In genomic region chr1:156811171-156811570, GRCh38 we compare ENCODE assay signal across 21 cellular contexts. TPM values are rescaled to one million over a fixed set of nuclear protein-coding genes. Genes with fewer than 3 reads are reported as not detected.
DNase-seq lines count a peak whose midpoint lies in the region; ATAC-seq and TF ChIP-seq lines count a peak whose summit lies in the region.
"Had no signal": no experiment of that assay in that cellular context is flagged by ENCODE, and none has a peak within 500 bp of the region (broad histone marks: within the 10 kb centered on the region; RNA-seq: fewer than 3 reads in every experiment).

No MANE protein-coding gene starts in this region.

- TF ChIP-seq CTCF in natural killer cell (IDR thresholded peaks at IDR 0.05): no peak
- no peak for TF ChIP-seq CTCF in right atrium auricular region (IDR thresholded peaks at IDR 0.05)
- no peak for TF ChIP-seq CTCF in mucosa of descending colon (IDR thresholded peaks at IDR 0.05)

- H3K9me3 ChIP-seq in right atrium auricular region (no peaks in the 10 kb centered on the region), mucosa of descending colon (no peaks in the 10 kb centered on the region)
- H3K9me3 ChIP-seq: ascending aorta, thoracic aorta had no signal

- CTCF ChIA-PET in activated CD4-positive, alpha-beta T cell treated with anti-CD3 and anti-CD28 coated beads, Interleukin-2, amount 10 ng/mL, durations not matched to agents 7 days and 5 days (lab: Charles Lee): interaction anchor here (1.2 to 21.9 kb wide), 3 partner anchors 11 to 48 kb away, joined by 3 to 247 read pairs (median 4); partner anchors contain the start of genes INSRR and NTRK1

- no peaks in the 10 kb centered on the region for H3K9me3 Mint-ChIP-seq in activated CD4-positive, alpha-beta T cell treated with anti-CD3 and anti-CD28 coated beads, Interleukin-2, amount 10 ng/mL, durations not matched to agents 7 days and 5 days
- H3K9me3 Mint-ChIP-seq in activated T-helper 2 cell treated with anti-CD3 and anti-CD28 coated beads, Interferon-gamma antibody, Interleukin-2, Interleukin-4, amounts not matched to agents 10 μg/mL and 5 μg/mL and 100 μg/mL, durations not matched to agents 14 hours and 24 hours and 36 hours: no peaks in the 10 kb centered on the region
- H3K9me3 Mint-ChIP-seq in natural killer cell: no peaks in the 10 kb centered on the region
- H3K9me3 Mint-ChIP-seq: H9, mesothelial cell of epicardium had no signal

- no peak overlapping the region for H3K4me3 Mint-ChIP-seq in activated CD4-positive, alpha-beta T cell treated with anti-CD3 and anti-CD28 coated beads, Interleukin-2, amount 10 ng/mL, durations not matched to agents 7 days and 5 days
- H3K4me3 Mint-ChIP-seq in activated T-helper 2 cell treated with anti-CD3 and anti-CD28 coated beads, Interferon-gamma antibody, Interleukin-2, Interleukin-4, amounts not matched to agents 10 μg/mL and 5 μg/mL and 100 μg/mL, durations not matched to agents 14 hours and 24 hours and 36 hours (ENCODE audit: low read depth): peak overlapping the region; percentile 88
- H3K4me3 Mint-ChIP-seq in natural killer cell: peak overlapping the region; percentile 96
- H3K4me3 Mint-ChIP-seq: H9, mesothelial cell of epicardium had no signal

- H3K36me3 ChIP-seq in right atrium auricular region (no peaks in the 10 kb centered on the region), mucosa of descending colon (ENCODE audit: low read depth) (no peaks in the 10 kb centered on the region)
- H3K36me3 ChIP-seq: ascending aorta, thoracic aorta had no signal

- H3K27me3 ChIP-seq in right atrium auricular region: no peaks in the 10 kb centered on the region
- H3K27me3 ChIP-seq: ascending aorta had no signal

- H3K4me1 ChIP-seq in right atrium auricular region: peaks cover 0 to 32% of the 10 kb centered on the region in 2 donors
- H3K4me1 ChIP-seq in mucosa of descending colon (ENCODE audit: low read depth): peaks cover 8% of the 10 kb centered on the region

- POLR2A ChIA-PET in activated CD4-positive, alpha-beta T cell treated with anti-CD3 and anti-CD28 coated beads, Interleukin-2, amount 10 ng/mL, durations not matched to agents 7 days and 5 days (lab: Charles Lee): no interaction called here

- H3K36me3 Mint-ChIP-seq in activated CD4-positive, alpha-beta T cell treated with anti-CD3 and anti-CD28 coated beads, Interleukin-2, amount 10 ng/mL, durations not matched to agents 7 days and 5 days (ENCODE audit: low read depth): peaks cover 67% of the 10 kb centered on the region
- peaks cover 98% of the 10 kb centered on the region for H3K36me3 Mint-ChIP-seq in activated T-helper 2 cell treated with anti-CD3 and anti-CD28 coated beads, Interferon-gamma antibody, Interleukin-2, Interleukin-4, amounts not matched to agents 10 μg/mL and 5 μg/mL and 100 μg/mL, durations not matched to agents 14 hours and 24 hours and 36 hours (ENCODE audit: low read depth)
- peaks cover 20% of the 10 kb centered on the region for H3K36me3 Mint-ChIP-seq in natural killer cell
- H3K36me3 Mint-ChIP-seq: mesothelial cell of epicardium had no signal

- peak overlapping the region; percentile 16 for H3K27ac Mint-ChIP-seq in activated CD4-positive, alpha-beta T cell treated with anti-CD3 and anti-CD28 coated beads, Interleukin-2, amount 10 ng/mL, durations not matched to agents 7 days and 5 days
- H3K27ac Mint-ChIP-seq in activated T-helper 2 cell treated with anti-CD3 and anti-CD28 coated beads, Interferon-gamma antibody, Interleukin-2, Interleukin-4, amounts not matched to agents 10 μg/mL and 5 μg/mL and 100 μg/mL, durations not matched to agents 14 hours and 24 hours and 36 hours: peak overlapping the region; percentile 28
- peak overlapping the region; percentile 98 for H3K27ac Mint-ChIP-seq in natural killer cell
- H3K27ac Mint-ChIP-seq: mesothelial cell of epicardium had no signal

- ATAC-seq in natural killer cell: no peak
- ATAC-seq in mucosa of descending colon: no peak
- ATAC-seq: activated CD4-positive, CD25-positive, alpha-beta regulatory T cell treated with anti-CD3 and anti-CD28 coated beads, Interleukin-2, amount 50 U/mL, for 24 hours; left cardiac atrium; right cardiac atrium had no signal

- H3K4me3 ChIP-seq in right atrium auricular region (no peak overlapping the region), mucosa of descending colon (no peak overlapping the region)
- H3K4me3 ChIP-seq: ascending aorta, thoracic aorta had no signal

- peaks cover 86% of the 10 kb centered on the region for H3K4me1 Mint-ChIP-seq in activated CD4-positive, alpha-beta T cell treated with anti-CD3 and anti-CD28 coated beads, Interleukin-2, amount 10 ng/mL, durations not matched to agents 7 days and 5 days
- H3K4me1 Mint-ChIP-seq in activated T-helper 2 cell treated with anti-CD3 and anti-CD28 coated beads, Interferon-gamma antibody, Interleukin-2, Interleukin-4, amounts not matched to agents 10 μg/mL and 5 μg/mL and 100 μg/mL, durations not matched to agents 14 hours and 24 hours and 36 hours (ENCODE audit: low read depth): peaks cover 60% of the 10 kb centered on the region
- H3K4me1 Mint-ChIP-seq in natural killer cell: peaks cover 83 to 98% of the 10 kb centered on the region in 2 donors

- intact Hi-C loops in activated T-helper 2 cell treated with anti-CD3 and anti-CD28 coated beads, Interferon-gamma antibody, Interleukin-2, Interleukin-4, amounts not matched to agents 10 μg/mL and 5 μg/mL and 100 μg/mL, durations not matched to agents 14 hours and 24 hours and 36 hours (cut with micrococcal nuclease): no loop called here
- intact Hi-C loops in natural killer cell (cut with micrococcal nuclease) (no loop called here), mucosa of descending colon (cut with DNase I, micrococcal nuclease) (no loop called here)

- no peaks in the 10 kb centered on the region for H3K27me3 Mint-ChIP-seq in activated CD4-positive, alpha-beta T cell treated with anti-CD3 and anti-CD28 coated beads, Interleukin-2, amount 10 ng/mL, durations not matched to agents 7 days and 5 days
- no peaks in the 10 kb centered on the region for H3K27me3 Mint-ChIP-seq in activated T-helper 2 cell treated with anti-CD3 and anti-CD28 coated beads, Interferon-gamma antibody, Interleukin-2, Interleukin-4, amounts not matched to agents 10 μg/mL and 5 μg/mL and 100 μg/mL, durations not matched to agents 14 hours and 24 hours and 36 hours (ENCODE audit: low read depth)
- H3K27me3 Mint-ChIP-seq in natural killer cell (ENCODE audit: low read depth in 2 of 2): no peaks in the 10 kb centered on the region

- DNase-seq in activated CD4-positive, alpha-beta T cell treated with anti-CD3 and anti-CD28 coated beads, Interleukin-2, amount 10 ng/mL, durations not matched to agents 7 days and 5 days: no peak
- no peak for DNase-seq in activated CD4-positive, alpha-beta T cell treated with anti-CD3 and anti-CD28 coated beads for 48 hours
- DNase-seq in D341Med (ENCODE audit: low spot score) (peak; percentile 21), natural killer cell (no peak), right atrium auricular region (ENCODE audit: low spot score) (no peak), mucosa of descending colon (no peak)
- DNase-seq in activated T-helper 2 cell treated with anti-CD3 and anti-CD28 coated beads, Interferon-gamma antibody, Interleukin-2, Interleukin-4, amounts not matched to agents 10 μg/mL and 5 μg/mL and 100 μg/mL, durations not matched to agents 14 hours and 24 hours and 36 hours (ENCODE audit: low spot score): no peak
- DNase-seq in stimulated activated CD4-positive, alpha-beta T cell treated with anti-CD3 and anti-CD28 coated beads, Interleukin-4, amount 100 ng/mL, for 1 hour: no peak
- DNase-seq: DND-41, H9, left cardiac atrium, NCI-H69, occipital lobe, right cardiac atrium, SIG-M5, T-helper 9 cell had no signal

- no peak overlapping the region for H3K27ac ChIP-seq in right atrium auricular region
- H3K27ac ChIP-seq: ascending aorta, C4-2B, thoracic aorta had no signal

RNA-seq across cellular contexts. Expression of gene SH2D2A, which starts 5.5 kb away (rescaled TPM):
- 10 to 100 TPM; 56.3 to 63.5 TPM for total RNA-seq in activated CD4-positive, alpha-beta T cell treated with anti-CD3 and anti-CD28 coated beads, Interleukin-2, amount 10 ng/mL, durations not matched to agents 7 days and 5 days
- 453 and 474 TPM in 2 replicates for total RNA-seq in activated T-helper 2 cell treated with anti-CD3 and anti-CD28 coated beads, Interferon-gamma antibody, Interleukin-2, Interleukin-4, amounts not matched to agents 10 μg/mL and 5 μg/mL and 100 μg/mL, durations not matched to agents 14 hours and 24 hours and 36 hours
- 100 to 1,000 TPM; 155 to 324 (median 312) TPM for total RNA-seq in natural killer cell
- under 1 TPM; 0.30 to 0.98 TPM for total RNA-seq in right atrium auricular region
- total RNA-seq in mucosa of descending colon: 1 to 10 TPM; 2.9 to 3.3 (median 3.1) TPM
- total RNA-seq: ascending aorta, occipital lobe had no signal

RNA-seq across cellular contexts. Expression of gene PRCC, which starts 43.8 kb away (rescaled TPM):
- total RNA-seq in activated CD4-positive, alpha-beta T cell treated with anti-CD3 and anti-CD28 coated beads, Interleukin-2, amount 10 ng/mL, durations not matched to agents 7 days and 5 days: 10 to 100 TPM; 70.6 to 87.7 TPM
- total RNA-seq in activated T-helper 2 cell treated with anti-CD3 and anti-CD28 coated beads, Interferon-gamma antibody, Interleukin-2, Interleukin-4, amounts not matched to agents 10 μg/mL and 5 μg/mL and 100 μg/mL, durations not matched to agents 14 hours and 24 hours and 36 hours: 94.8 and 110 TPM in 2 replicates
- total RNA-seq in natural killer cell (10 to 100 TPM; 66.5 to 92.4 (median 69.1) TPM), right atrium auricular region (10 to 100 TPM; 29.8 to 34.3 TPM), mucosa of descending colon (10 to 100 TPM; 55.0 to 66.1 (median 59.2) TPM)

RNA-seq across cellular contexts. Expression of gene INSRR, which starts 47.7 kb away (rescaled TPM):
- under 1 TPM in 1 of 2 experiments, not detected in 1; 0.05 TPM for total RNA-seq in activated CD4-positive, alpha-beta T cell treated with anti-CD3 and anti-CD28 coated beads, Interleukin-2, amount 10 ng/mL, durations not matched to agents 7 days and 5 days
- 1.1 and 1.4 TPM in 2 replicates for total RNA-seq in activated T-helper 2 cell treated with anti-CD3 and anti-CD28 coated beads, Interferon-gamma antibody, Interleukin-2, Interleukin-4, amounts not matched to agents 10 μg/mL and 5 μg/mL and 100 μg/mL, durations not matched to agents 14 hours and 24 hours and 36 hours
- total RNA-seq in natural killer cell (under 1 TPM; 0.10 to 0.18 (median 0.14) TPM), right atrium auricular region (not detected), mucosa of descending colon (under 1 TPM in 2 of 3 donors, not detected in 1; 0.06 to 0.09 TPM)
- total RNA-seq: H9, thoracic aorta had no signal

RNA-seq across cellular contexts. Expression of gene NTRK1, which starts 49.5 kb away (rescaled TPM):
- total RNA-seq in activated CD4-positive, alpha-beta T cell treated with anti-CD3 and anti-CD28 coated beads, Interleukin-2, amount 10 ng/mL, durations not matched to agents 7 days and 5 days: 1 to 10 TPM; 1.9 to 2.0 TPM
- 252 and 253 TPM in 2 replicates for total RNA-seq in activated T-helper 2 cell treated with anti-CD3 and anti-CD28 coated beads, Interferon-gamma antibody, Interleukin-2, Interleukin-4, amounts not matched to agents 10 μg/mL and 5 μg/mL and 100 μg/mL, durations not matched to agents 14 hours and 24 hours and 36 hours
- total RNA-seq in natural killer cell (10 to 100 TPM in 1 of 3 donors, 1 to 10 TPM in 2; 1.7 to 16.7 (median 2.4) TPM), right atrium auricular region (1 to 10 TPM in 1 of 2 donors, under 1 TPM in 1; 0.43 to 1.7 TPM), mucosa of descending colon (1 to 10 TPM in 1 of 3 donors, under 1 TPM in 2; 0.67 to 1.3 (median 0.79) TPM)
- total RNA-seq: ascending aorta, occipital lobe had no signal

RNA-seq across cellular contexts. Expression of gene HDGF, which starts 59.7 kb away (rescaled TPM):
- total RNA-seq in activated CD4-positive, alpha-beta T cell treated with anti-CD3 and anti-CD28 coated beads, Interleukin-2, amount 10 ng/mL, durations not matched to agents 7 days and 5 days: 100 to 1,000 TPM; 288 to 301 TPM
- 359 and 360 TPM in 2 replicates for total RNA-seq in activated T-helper 2 cell treated with anti-CD3 and anti-CD28 coated beads, Interferon-gamma antibody, Interleukin-2, Interleukin-4, amounts not matched to agents 10 μg/mL and 5 μg/mL and 100 μg/mL, durations not matched to agents 14 hours and 24 hours and 36 hours
- 100 to 1,000 TPM in 1 of 3 donors, 10 to 100 TPM in 2; 95.3 to 110 (median 96.6) TPM for total RNA-seq in natural killer cell
- total RNA-seq in right atrium auricular region: 100 to 1,000 TPM; 110 to 137 TPM
- total RNA-seq in mucosa of descending colon: 100 to 1,000 TPM; 196 to 264 (median 221) TPM

Comparison
In these comparisons a context has a peak if more than half of its experiments do, and no peak if none do; other contexts are left out.
1. H3K27ac Mint-ChIP-seq: peak in every context shown above with its lines; median percentile 98 in natural killer cell; 28 in activated T-helper 2 cell treated with anti-CD3 and anti-CD28 coated beads, Interferon-gamma antibody, Interleukin-2, Interleukin-4, amounts not matched to agents 10 μg/mL and 5 μg/mL and 100 μg/mL, durations not matched to agents 14 hours and 24 hours and 36 hours; 16 in activated CD4-positive, alpha-beta T cell treated with anti-CD3 and anti-CD28 coated beads, Interleukin-2, amount 10 ng/mL, durations not matched to agents 7 days and 5 days.
2. RNA of gene SH2D2A, which starts 5.5 kb away (total RNA-seq): 453 to 474 TPM in activated T-helper 2 cell treated with anti-CD3 and anti-CD28 coated beads, Interferon-gamma antibody, Interleukin-2, Interleukin-4, amounts not matched to agents 10 μg/mL and 5 μg/mL and 100 μg/mL, durations not matched to agents 14 hours and 24 hours and 36 hours, 155 to 324 TPM in natural killer cell and 56.3 to 63.5 TPM in activated CD4-positive, alpha-beta T cell treated with anti-CD3 and anti-CD28 coated beads, Interleukin-2, amount 10 ng/mL, durations not matched to agents 7 days and 5 days; 2.9 to 3.3 TPM in mucosa of descending colon and 0.30 to 0.98 TPM in right atrium auricular region; every median in the first group is over 10 times any median in the second.